In the genomic region with DNA sequence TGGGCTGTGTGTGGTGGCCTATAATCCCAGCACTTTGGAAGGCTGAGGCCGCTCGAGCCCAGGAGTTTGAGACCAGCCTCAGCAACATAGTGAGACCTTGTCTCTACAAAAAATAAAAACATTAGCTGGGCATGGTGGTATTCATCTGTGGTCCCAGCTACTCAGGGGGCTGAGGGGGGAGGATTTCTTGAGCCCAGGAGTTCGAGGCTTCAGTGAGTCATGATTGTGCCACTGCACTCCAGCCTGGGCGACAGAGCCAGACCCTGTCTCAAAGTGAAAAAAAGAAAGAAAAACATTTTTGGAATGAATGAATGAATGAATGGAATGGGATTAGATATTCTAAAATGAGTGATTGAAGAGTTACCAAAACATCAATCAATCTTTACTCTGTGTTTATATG, we compare ENCODE assay signal across 20 cellular contexts.
DNase-seq lines count a peak whose midpoint lies in the region; ATAC-seq and TF ChIP-seq lines count a peak whose summit lies in the region.
"Had no signal": no experiment of that assay in that cellular context is flagged by ENCODE, and none has a peak within 500 bp of the region (broad histone marks: within the 10 kb centered on the region; RNA-seq: fewer than 3 reads in every experiment).

No MANE protein-coding gene starts in this region.

- peak overlapping the region; percentile 57 for H3K27ac Mint-ChIP-seq in nephron progenitor cell
- no peak overlapping the region for H3K27ac Mint-ChIP-seq in activated CD4-positive, alpha-beta T cell treated with anti-CD3 and anti-CD28 coated beads, Interleukin-2, amount 10 ng/mL, durations not matched to agents 24 days and 14 days
- H3K27ac Mint-ChIP-seq: activated naive CD4-positive, alpha-beta T cell treated with anti-CD3 and anti-CD28 coated beads for 36 hours; activated T-cell treated with anti-CD3 and anti-CD28 coated beads, Interleukin-2, amount 50 U/mL, for 72 hours; naive thymus-derived CD8-positive, alpha-beta T cell; stimulated activated naive B cell treated with anti-CD40 and anti-IgM and Interleukin-4, amounts not matched to agents 10 μg/mL and 1 μg/mL and 100 μg/mL, for 72 hours; type B pancreatic cell had no signal

- H3K36me3 ChIP-seq in heart left ventricle (peaks cover 0 to 3% (median 0%) of the 10 kb centered on the region in 9 donors), thoracic aorta (no peaks in the 10 kb centered on the region)
- H3K36me3 ChIP-seq: pancreas had no signal

- H3K4me3 Mint-ChIP-seq in nephron progenitor cell: peak overlapping the region; percentile 23
- no peak overlapping the region for H3K4me3 Mint-ChIP-seq in activated CD4-positive, alpha-beta T cell treated with anti-CD3 and anti-CD28 coated beads, Interleukin-2, amount 10 ng/mL, durations not matched to agents 24 days and 14 days
- H3K4me3 Mint-ChIP-seq: activated naive CD4-positive, alpha-beta T cell treated with anti-CD3 and anti-CD28 coated beads for 36 hours; activated T-cell treated with anti-CD3 and anti-CD28 coated beads, Interleukin-2, amount 50 U/mL, for 72 hours; naive thymus-derived CD8-positive, alpha-beta T cell; stimulated activated naive B cell treated with anti-CD40 and anti-IgM and Interleukin-4, amounts not matched to agents 10 μg/mL and 1 μg/mL and 100 μg/mL, for 72 hours had no signal

- peaks cover 61% of the 10 kb centered on the region for H3K4me1 Mint-ChIP-seq in nephron progenitor cell
- no peaks in the 10 kb centered on the region for H3K4me1 Mint-ChIP-seq in activated CD4-positive, alpha-beta T cell treated with anti-CD3 and anti-CD28 coated beads, Interleukin-2, amount 10 ng/mL, durations not matched to agents 24 days and 14 days
- H3K4me1 Mint-ChIP-seq: naive thymus-derived CD8-positive, alpha-beta T cell; stimulated activated naive B cell treated with anti-CD40 and anti-IgM and Interleukin-4, amounts not matched to agents 10 μg/mL and 1 μg/mL and 100 μg/mL, for 72 hours had no signal

- DNase-seq in heart left ventricle (no peak), left cardiac atrium (no peak), nephron progenitor cell (no peak), thoracic aorta (ENCODE audit: low spot score) (no peak), midbrain (lab: John Stamatoyannopoulos, UW) (no peak), DMS153 treated with DMSO at 0.1 percent for 48 hours (lab: John Stamatoyannopoulos, UW; ENCODE audit: unreplicated experiment) (no peak)
- DNase-seq in activated CD4-positive, alpha-beta T cell treated with anti-CD3 and anti-CD28 coated beads, Interleukin-2, amount 10 ng/mL, durations not matched to agents 24 days and 14 days: no peak
- DNase-seq: activated CD4-positive, alpha-beta T cell treated with anti-CD3 and anti-CD28 coated beads for 1 hour; activated naive CD4-positive, alpha-beta T cell treated with anti-CD3 and anti-CD28 coated beads for 36 hours; activated T-cell treated with anti-CD3 and anti-CD28 coated beads, Interleukin-2, amount 50 U/mL, for 72 hours; DMS79 treated with DMSO at 0.1 percent for 48 hours; effector CD4-positive, alpha-beta T cell; naive thymus-derived CD8-positive, alpha-beta T cell; NCI-H1694 treated with DMSO at 0.1 percent for 48 hours; stimulated activated naive B cell treated with anti-CD40 and anti-IgM and Interleukin-4, amounts not matched to agents 10 μg/mL and 1 μg/mL and 100 μg/mL, for 72 hours had no signal

- no peaks in the 10 kb centered on the region for H3K27me3 Mint-ChIP-seq in nephron progenitor cell (ENCODE audit: low read depth, poor library complexity)
- H3K27me3 Mint-ChIP-seq in activated CD4-positive, alpha-beta T cell treated with anti-CD3 and anti-CD28 coated beads, Interleukin-2, amount 10 ng/mL, durations not matched to agents 24 days and 14 days: peaks cover 30% of the 10 kb centered on the region
- H3K27me3 Mint-ChIP-seq: type B pancreatic cell had no signal

- TF ChIP-seq POLR2A in heart left ventricle (IDR thresholded peaks at IDR 0.05): no peak

- H3K27ac ChIP-seq in heart left ventricle: peak overlapping the region in 10 of 12 donors; percentile 34 to 87 (median 63)
- peak overlapping the region; percentile 54 for H3K27ac ChIP-seq in cingulate gyrus (ENCODE audit: low read depth, low read length)
- peak overlapping the region; percentile 48 to 68 for H3K27ac ChIP-seq in thoracic aorta
- H3K27ac ChIP-seq: 22Rv1, KMS-11 had no signal

- WGBS in heart left ventricle, 4 donors: 82 to 86% (median 85%) methylated on average over 4 of the region's 4 CpGs

- H3K4me1 ChIP-seq in heart left ventricle (peaks cover 0 to 45% (median 22%) of the 10 kb centered on the region in 12 donors), thoracic aorta (ENCODE audit: control insufficient read depth in 1 of 2, low read depth in 2 of 2) (peaks cover 5 to 32% of the 10 kb centered on the region in 2 donors)
- H3K4me1 ChIP-seq: pancreas had no signal

- ATAC-seq in heart left ventricle (no peak), left cardiac atrium (no peak), thoracic aorta (ENCODE audit: insufficient number of reproducible peaks, low FRiP score, low read depth) (peak; percentile 32)
- ATAC-seq: activated T-cell treated with anti-CD3 and anti-CD28 coated beads, Interleukin-2, amount 50 U/mL, for 72 hours; naive thymus-derived CD8-positive, alpha-beta T cell; stimulated activated naive B cell treated with anti-CD40 and anti-IgM and Interleukin-4, amounts not matched to agents 10 μg/mL and 1 μg/mL and 100 μg/mL, for 72 hours had no signal

- H3K36me3 Mint-ChIP-seq in nephron progenitor cell (ENCODE audit: low read depth): peaks cover 3% of the 10 kb centered on the region
- H3K36me3 Mint-ChIP-seq in activated CD4-positive, alpha-beta T cell treated with anti-CD3 and anti-CD28 coated beads, Interleukin-2, amount 10 ng/mL, durations not matched to agents 24 days and 14 days (ENCODE audit: low read depth): no peaks in the 10 kb centered on the region
- H3K36me3 Mint-ChIP-seq: stimulated activated naive B cell treated with anti-CD40 and anti-IgM and Interleukin-4, amounts not matched to agents 10 μg/mL and 1 μg/mL and 100 μg/mL, for 72 hours; type B pancreatic cell had no signal

- peak overlapping the region in 1 of 12 donors; percentile 34 for H3K4me3 ChIP-seq in heart left ventricle
- H3K4me3 ChIP-seq in thoracic aorta: peak overlapping the region; percentile 59

- intact Hi-C loops in heart left ventricle (cut with DNase I) (loop anchor here in 1 of 10 donors (5.0 kb wide), 1 partner anchor 38 kb away; no protein-coding TSS in a partner anchor), left cardiac atrium (cut with DNase I) (no loop called here)
- intact Hi-C loops in activated CD4-positive, alpha-beta T cell treated with anti-CD3 and anti-CD28 coated beads, Interleukin-2, amount 10 ng/mL, durations not matched to agents 24 days and 14 days (cut with micrococcal nuclease): no loop called here

- no peaks in the 10 kb centered on the region for H3K9me3 ChIP-seq in heart left ventricle
- H3K9me3 ChIP-seq in thoracic aorta: no peaks in the 10 kb centered on the region
- H3K9me3 ChIP-seq: pancreas had no signal

- no peaks in the 10 kb centered on the region for H3K9me3 Mint-ChIP-seq in nephron progenitor cell
- H3K9me3 Mint-ChIP-seq in activated CD4-positive, alpha-beta T cell treated with anti-CD3 and anti-CD28 coated beads, Interleukin-2, amount 10 ng/mL, durations not matched to agents 24 days and 14 days: peaks cover 4% of the 10 kb centered on the region
- H3K9me3 Mint-ChIP-seq: activated naive CD4-positive, alpha-beta T cell treated with anti-CD3 and anti-CD28 coated beads for 36 hours; activated T-cell treated with anti-CD3 and anti-CD28 coated beads, Interleukin-2, amount 50 U/mL, for 72 hours; naive thymus-derived CD8-positive, alpha-beta T cell; stimulated activated naive B cell treated with anti-CD40 and anti-IgM and Interleukin-4, amounts not matched to agents 10 μg/mL and 1 μg/mL and 100 μg/mL, for 72 hours had no signal

- H3K27me3 ChIP-seq in heart left ventricle (peaks cover 0 to 3% (median 0%) of the 10 kb centered on the region in 9 donors), thoracic aorta (replicated peaks; ENCODE audit: insufficient read depth) (no peaks in the 10 kb centered on the region)
- H3K27me3 ChIP-seq: pancreas had no signal

- TF ChIP-seq CTCF in heart left ventricle (IDR thresholded peaks at IDR 0.05) (no peak), nephron progenitor cell (IDR thresholded peaks at IDR 0.05) (no peak), thoracic aorta (IDR thresholded peaks at IDR 0.05) (no peak)
